ENCODE assay signal across 8 cellular contexts in the genomic region with DNA sequence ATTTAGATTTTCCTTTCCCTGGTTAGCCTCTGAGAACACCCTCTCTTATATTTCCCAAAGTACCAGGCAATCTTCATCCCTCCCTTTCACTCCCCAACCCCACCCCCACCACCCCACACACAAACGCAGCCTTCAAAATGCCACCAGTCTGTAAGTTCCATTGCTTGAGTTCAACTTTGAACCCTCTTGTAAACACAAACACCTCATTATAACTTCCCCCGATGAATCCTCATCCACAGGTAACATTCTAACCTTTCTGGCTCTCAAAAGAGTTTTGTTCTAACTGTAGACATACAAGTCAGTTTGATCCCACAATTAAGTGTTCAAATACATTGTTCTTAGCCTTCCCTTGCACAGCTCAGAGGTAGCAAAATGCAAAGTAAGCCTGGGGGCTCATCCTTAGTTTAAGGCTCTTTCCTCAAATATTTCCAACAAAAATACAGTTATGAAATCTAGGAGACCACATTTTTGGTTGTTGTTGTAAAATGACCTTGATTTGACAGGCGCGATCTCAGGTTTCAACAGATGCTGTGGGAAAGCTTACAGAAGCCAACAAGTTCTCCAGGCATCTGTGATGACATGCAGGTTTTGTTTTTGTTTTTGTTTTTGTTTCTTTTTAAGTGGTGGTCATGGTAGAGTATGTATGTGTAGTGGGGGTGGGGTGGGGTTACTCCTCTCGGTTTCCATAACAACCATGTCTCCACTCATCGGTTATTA.
DNase-seq lines count a peak whose midpoint lies in the region; ATAC-seq and TF ChIP-seq lines count a peak whose summit lies in the region.

No MANE protein-coding gene starts in this region.

- ATAC-seq in left ventricle myocardium superior, result no peak
- peak; percentile 43 for ATAC-seq in HG02642 (IDR thresholded peaks at IDR 0.05; ENCODE audit: poor library complexity, unreplicated experiment)
- no peak for ATAC-seq in psoas muscle

- H3K27ac ChIP-seq in left ventricle myocardium inferior (replicated peaks) (peak overlapping the region; percentile 90), psoas muscle (peak overlapping the region; percentile 80)

- no peaks in the 10 kb centered on the region for H3K9me3 ChIP-seq in left ventricle myocardium inferior (replicated peaks)
- no peaks in the 10 kb centered on the region for H3K9me3 ChIP-seq in psoas muscle

- TF ChIP-seq CTCF in left ventricle myocardium inferior (IDR thresholded peaks at IDR 0.05; ENCODE audit: borderline replicate concordance), result no peak
- TF ChIP-seq CTCF in psoas muscle (IDR thresholded peaks at IDR 0.05), result no peak

- H3K4me1 ChIP-seq in left ventricle myocardium inferior (peaks cover 55% of the 10 kb centered on the region), psoas muscle (peaks cover 31% of the 10 kb centered on the region)

- H3K4me3 ChIP-seq in left ventricle myocardium inferior (peak overlapping the region; percentile 83), psoas muscle (peak overlapping the region; percentile 80)

- no peak for DNase-seq in left ventricle myocardium inferior
- DNase-seq in left ventricle myocardium superior, result no peak
- DNase-seq in RPMI7951 (ENCODE audit: low read depth), result peak; percentile 16
- DNase-seq in epidermal melanocyte (ENCODE audit: insufficient read length, low spot score), result peak; percentile 55
- no peak for DNase-seq in psoas muscle
- no peak for DNase-seq in DMS153 treated with DMSO at 0.1 percent for 48 hours (lab: John Stamatoyannopoulos, UW; ENCODE audit: unreplicated experiment)
- DNase-seq in 8988T, result no peak

- WGBS in psoas muscle, 3 donors, result 9 to 16% (median 11%) methylated on average over 6 of the region's 6 CpGs

- H3K27me3 ChIP-seq in left ventricle myocardium inferior (ENCODE audit: low read depth), result no peaks in the 10 kb centered on the region
- H3K27me3 ChIP-seq in psoas muscle (ENCODE audit: insufficient read depth in 3 of 3, low read length in 2 of 3), result no peaks in the 10 kb centered on the region

- H3K36me3 ChIP-seq in left ventricle myocardium inferior, result no peaks in the 10 kb centered on the region
- H3K36me3 ChIP-seq in psoas muscle (ENCODE audit: insufficient read depth in 1 of 2, low read depth in 1 of 2), result no peaks in the 10 kb centered on the region

- intact Hi-C loops in left ventricle myocardium inferior (cut with micrococcal nuclease) (no loop called here), left ventricle myocardium superior (cut with micrococcal nuclease) (no loop called here), psoas muscle (cut with DNase I) (loop anchor here (5.0 kb wide), 5 partner anchors 34 to 429 kb away; a partner anchor contains a TSS)

Comparison
In these comparisons a context has a peak if more than half of its experiments do, and no peak if none do; other contexts are left out.
1. DNase-seq: peak in RPMI7951 (single experiment) and epidermal melanocyte (single experiment); none in left ventricle myocardium inferior (single experiment), left ventricle myocardium superior (single experiment), psoas muscle (0 of 2), DMS153 treated with DMSO at 0.1 percent for 48 hours (single experiment) and 8988T (single experiment).
2. intact Hi-C loops: an anchor here in psoas muscle (5.0 kb wide); none called in left ventricle myocardium inferior and left ventricle myocardium superior.